ENCODE assay signal across 8 cellular contexts in the genomic region with DNA sequence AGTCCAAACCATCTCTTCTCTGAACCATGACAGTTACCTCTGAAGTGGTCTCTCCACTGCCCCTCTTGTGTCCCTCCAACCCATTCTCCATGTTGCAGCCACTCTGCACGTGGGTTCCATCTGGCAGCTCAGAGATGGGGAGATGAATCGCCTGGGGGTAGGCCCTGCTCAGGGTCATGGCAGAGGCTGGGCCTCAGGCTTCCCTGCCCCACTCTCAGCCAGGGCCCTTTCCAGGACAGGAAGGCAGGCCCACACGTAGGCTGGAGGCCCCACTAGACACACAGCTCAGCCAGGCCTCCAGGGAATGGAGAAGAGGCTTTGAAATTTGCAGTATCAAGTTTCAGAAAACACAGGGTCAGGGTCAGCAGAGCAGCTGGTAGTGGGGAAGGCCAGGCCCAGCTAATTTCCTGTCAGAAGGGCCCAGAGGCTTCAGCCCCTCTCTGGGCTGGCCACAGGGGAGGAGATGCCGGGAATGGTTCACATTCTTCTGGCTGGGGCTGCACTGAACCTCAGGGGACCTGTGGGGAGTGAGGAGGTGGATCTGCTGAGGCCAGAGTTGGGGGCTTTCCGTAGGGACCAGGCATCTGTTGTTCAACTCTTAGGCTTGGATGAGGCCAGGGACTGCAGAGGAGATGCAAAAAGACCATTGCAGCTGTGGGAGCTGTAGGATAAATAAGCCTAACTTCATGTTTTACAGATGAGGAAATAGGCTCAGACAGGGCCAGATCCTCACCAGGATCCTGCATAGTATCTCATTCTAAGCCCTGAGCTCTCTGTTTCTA.
A peak's percentile ranks its signal among the peaks of the same experiment; 100 is the strongest.
DNase-seq lines count a peak whose midpoint lies in the region; ATAC-seq and TF ChIP-seq lines count a peak whose summit lies in the region.

No MANE protein-coding gene starts in this region.

- H3K27ac ChIP-seq in body of pancreas (peak overlapping the region in 3 of 4 donors; percentile 5 to 50 (median 25)), mesendoderm (ENCODE audit: low read depth, low read length) (peak overlapping the region; percentile 41)

- H3K56ac ChIP-seq in mesendoderm (ENCODE audit: low read length), result peak overlapping the region; percentile 81

- peak overlapping the region; percentile 26 for H4K5ac ChIP-seq in mesendoderm (ENCODE audit: low read length)

- H3K27ac Mint-ChIP-seq in immature natural killer cell, result peak overlapping the region in 1 of 6 donors; percentile 54

- peak; percentile 97 for DNase-seq in AG04449 (ENCODE audit: low read depth, low spot score)
- DNase-seq in body of pancreas, result peak; percentile 23 to 63 (median 30)
- DNase-seq in mesendoderm, result peak; percentile 97
- no peak for DNase-seq in globus pallidus (ENCODE audit: low spot score)
- DNase-seq in NCI-H187 (lab: John Stamatoyannopoulos, UW), result no peak
- DNase-seq in immature natural killer cell, result no peak
- no peak for DNase-seq in NK-92 treated with Interleukin-12 subunit alpha and Interleukin-12 subunit beta, amount 100 ng/mL, for 24 hours (lab: John Stamatoyannopoulos, UW)

- no peaks in the 10 kb centered on the region for H3K9me3 ChIP-seq in body of pancreas

- intact Hi-C loops in body of pancreas (cut with DNase I), result loop anchor here (10.0 kb wide), 1 partner anchor 549 kb away; no protein-coding TSS in a partner anchor

- peak overlapping the region; percentile 97 for H2AK5ac ChIP-seq in mesendoderm (ENCODE audit: low read length)

- H3K23ac ChIP-seq in mesendoderm (ENCODE audit: low read length), result no peak overlapping the region

- no peak overlapping the region for H3K4me2 ChIP-seq in mesendoderm (ENCODE audit: low read length)

- H3K4me3 Mint-ChIP-seq in immature natural killer cell, result no peak overlapping the region

- H3K4ac ChIP-seq in mesendoderm (ENCODE audit: low read depth, low read length), result peak overlapping the region; percentile 74

- no peaks in the 10 kb centered on the region for H3K79me1 ChIP-seq in mesendoderm (ENCODE audit: low read length)

- CTCF ChIA-PET in AG04449 (lab: Yijun Ruan, JAX), result interaction anchor here (1.1 to 2.1 kb wide), 3 partner anchors 152 to 207 kb away, joined by 3 to 9 read pairs (median 6); no protein-coding TSS in a partner anchor

- H2BK15ac ChIP-seq in mesendoderm (replicated peaks; ENCODE audit: low read depth), result no peak overlapping the region

- H3K4me3 ChIP-seq in AG04449 (ENCODE audit: low read depth, low read length) (no peak overlapping the region), body of pancreas (no peak overlapping the region), mesendoderm (ENCODE audit: low read length) (no peak overlapping the region)

- peak overlapping the region; percentile 70 for H3K18ac ChIP-seq in mesendoderm (ENCODE audit: low read length)

- WGBS in body of pancreas, 2 donors, result 67 to 75% methylated on average over 4 to 5 of the region's 5 CpGs
- no CpG with 5 or more reads among the region's 5 CpGs for WGBS in mesendoderm (ENCODE audit: extremely low coverage, insufficient coverage, low lambda C conversion rate)

- TF ChIP-seq CTCF in AG04449 (IDR thresholded peaks at IDR 0.05; ENCODE audit: insufficient read depth, low read length, missing control alignments) (no peak), body of pancreas (IDR thresholded peaks at IDR 0.05) (no peak)

- H4K8ac ChIP-seq in mesendoderm (ENCODE audit: low read depth, low read length), result no peak overlapping the region

- no peaks in the 10 kb centered on the region for H3K4me1 Mint-ChIP-seq in immature natural killer cell

- peaks cover 0 to 2% (median 1%) of the 10 kb centered on the region in 3 donors for H3K27me3 Mint-ChIP-seq in immature natural killer cell (ENCODE audit: low read depth in 3 of 3)

- H3K36me3 ChIP-seq in body of pancreas (replicated peaks in 1 of 2; ENCODE audit: insufficient read depth in 1 of 2, low read depth in 2 of 2) (no peaks in the 10 kb centered on the region), mesendoderm (ENCODE audit: control insufficient read depth, insufficient read depth, low read length) (no peaks in the 10 kb centered on the region)

- no peaks in the 10 kb centered on the region for H3K27me3 ChIP-seq in body of pancreas
- no peaks in the 10 kb centered on the region for H3K27me3 ChIP-seq in mesendoderm (ENCODE audit: insufficient read depth, low read length, poor library complexity)

- H3K9ac ChIP-seq in mesendoderm (ENCODE audit: low read length), result peak overlapping the region; percentile 22

- no peak overlapping the region for H2BK120ac ChIP-seq in mesendoderm (ENCODE audit: low read depth, low read length)

- H3K9me3 Mint-ChIP-seq in immature natural killer cell, result no peaks in the 10 kb centered on the region

- H3K36me3 Mint-ChIP-seq in immature natural killer cell, result no peaks in the 10 kb centered on the region

- ATAC-seq in HG02642 (IDR thresholded peaks at IDR 0.05; ENCODE audit: poor library complexity, unreplicated experiment) (peak; percentile 40), body of pancreas (peak; percentile 57)

- H2BK5ac ChIP-seq in mesendoderm (ENCODE audit: low read length), result peak overlapping the region; percentile 88

- H3K79me2 ChIP-seq in mesendoderm (ENCODE audit: control insufficient read depth, insufficient read depth, low read length), result no peaks in the 10 kb centered on the region

- peaks cover 7% of the 10 kb centered on the region for H3K4me1 ChIP-seq in body of pancreas
- peaks cover 13% of the 10 kb centered on the region for H3K4me1 ChIP-seq in mesendoderm (ENCODE audit: control insufficient read depth, low read depth, low read length)

- no peak for TF ChIP-seq POLR2A in body of pancreas (IDR thresholded peaks at IDR 0.05)

- POLR2A ChIA-PET in AG04449 (lab: Yijun Ruan, JAX), result interaction anchor here (0.6 to 2.4 kb wide), 10 partner anchors 9 to 543 kb away, joined by 3 to 25 read pairs (median 5); partner anchors contain the start of gene ADM

Comparison
In these comparisons a context has a peak if more than half of its experiments do, and no peak if none do; other contexts are left out.
1. DNase-seq: peak in AG04449 (single experiment), body of pancreas (4 of 4) and mesendoderm (single experiment); none in globus pallidus (single experiment), NCI-H187 (0 of 2), immature natural killer cell (0 of 3) and NK-92 treated with Interleukin-12 subunit alpha and Interleukin-12 subunit beta, amount 100 ng/mL, for 24 hours (single experiment).